ENCODE assay signal across 2 cellular contexts in the genomic region with DNA sequence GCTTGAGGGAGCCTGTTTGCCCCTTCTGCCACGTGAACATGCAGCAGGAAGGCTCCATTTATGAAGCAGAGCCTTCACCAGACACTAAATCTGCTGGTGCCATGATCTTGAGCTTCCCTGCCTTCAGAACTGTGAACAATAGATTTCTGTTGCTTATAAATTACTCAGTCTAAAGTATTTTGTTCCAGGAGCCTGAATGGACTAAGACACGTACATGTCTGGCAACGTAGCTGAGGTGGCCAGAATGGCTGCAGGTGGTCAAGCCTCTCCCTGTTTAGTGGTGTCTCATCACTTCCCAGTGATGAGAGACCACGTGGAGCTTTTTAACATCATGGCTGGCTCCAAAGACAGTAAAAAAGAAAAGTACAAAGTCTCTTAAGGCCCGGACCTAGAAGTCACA.
TF ChIP-seq lines count a peak whose summit lies in the region.

No MANE protein-coding gene starts in this region.

TF ChIP-seq in SK-N-SH, 30 proteins besides CTCF, POLR2A, EP300 and RAD21 (continued from another document):
- TF ChIP-seq, protein P1, sequence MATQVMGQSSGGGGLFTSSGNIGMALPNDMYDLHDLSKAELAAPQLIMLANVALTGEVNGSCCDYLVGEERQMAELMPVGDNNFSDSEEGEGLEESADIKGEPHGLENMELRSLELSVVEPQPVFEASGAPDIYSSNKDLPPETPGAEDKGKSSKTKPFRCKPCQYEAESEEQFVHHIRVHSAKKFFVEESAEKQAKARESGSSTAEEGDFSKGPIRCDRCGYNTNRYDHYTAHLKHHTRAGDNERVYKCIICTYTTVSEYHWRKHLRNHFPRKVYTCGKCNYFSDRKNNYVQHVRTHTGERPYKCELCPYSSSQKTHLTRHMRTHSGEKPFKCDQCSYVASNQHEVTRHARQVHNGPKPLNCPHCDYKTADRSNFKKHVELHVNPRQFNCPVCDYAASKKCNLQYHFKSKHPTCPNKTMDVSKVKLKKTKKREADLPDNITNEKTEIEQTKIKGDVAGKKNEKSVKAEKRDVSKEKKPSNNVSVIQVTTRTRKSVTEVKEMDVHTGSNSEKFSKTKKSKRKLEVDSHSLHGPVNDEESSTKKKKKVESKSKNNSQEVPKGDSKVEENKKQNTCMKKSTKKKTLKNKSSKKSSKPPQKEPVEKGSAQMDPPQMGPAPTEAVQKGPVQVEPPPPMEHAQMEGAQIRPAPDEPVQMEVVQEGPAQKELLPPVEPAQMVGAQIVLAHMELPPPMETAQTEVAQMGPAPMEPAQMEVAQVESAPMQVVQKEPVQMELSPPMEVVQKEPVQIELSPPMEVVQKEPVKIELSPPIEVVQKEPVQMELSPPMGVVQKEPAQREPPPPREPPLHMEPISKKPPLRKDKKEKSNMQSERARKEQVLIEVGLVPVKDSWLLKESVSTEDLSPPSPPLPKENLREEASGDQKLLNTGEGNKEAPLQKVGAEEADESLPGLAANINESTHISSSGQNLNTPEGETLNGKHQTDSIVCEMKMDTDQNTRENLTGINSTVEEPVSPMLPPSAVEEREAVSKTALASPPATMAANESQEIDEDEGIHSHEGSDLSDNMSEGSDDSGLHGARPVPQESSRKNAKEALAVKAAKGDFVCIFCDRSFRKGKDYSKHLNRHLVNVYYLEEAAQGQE (IDR thresholded peaks at IDR 0.05; ENCODE audit: low read depth, low read length): no peak
- TF ChIP-seq FOXM1 (IDR thresholded peaks at IDR 0.05; ENCODE audit: low read depth): no peak
TF ChIP-seq in SK-N-SH: peak in this region for 0.

TF ChIP-seq in SK-N-SH treated with all-trans-retinoic acid at 6 μM for 48 hours, 23 proteins besides CTCF, POLR2A, EP300 and RAD21 (continued from another document):
- no peak for TF ChIP-seq POU6F1 (CRISPR knock-in tag; IDR thresholded peaks at IDR 0.05; ENCODE audit: borderline replicate concordance, low read depth)
